2 cellular contexts compared by ENCODE assay signal in genomic region chr5:135978212-135978631, GRCh38.
TF ChIP-seq lines count a peak whose summit lies in the region.

No MANE protein-coding gene starts in this region.

TF ChIP-seq in HCT116, 20 proteins besides CTCF, POLR2A, EP300 and RAD21:
- TF ChIP-seq CBX3 (IDR thresholded peaks at IDR 0.05; ENCODE audit: low read depth) (no peak), ELF1 (IDR thresholded peaks at IDR 0.05; ENCODE audit: borderline replicate concordance, low read depth) (no peak), YY1 (IDR thresholded peaks at IDR 0.05; ENCODE audit: extremely low read depth, insufficient replicate concordance, low read depth, low read length) (no peak), ATF3 (IDR thresholded peaks at IDR 0.05) (no peak), MAX (IDR thresholded peaks at IDR 0.05) (no peak), EZH2phosphoT487 (IDR thresholded peaks at IDR 0.05; ENCODE audit: borderline replicate concordance) (no peak), TCF7L2 (IDR thresholded peaks at IDR 0.05; ENCODE audit: borderline replicate concordance, extremely low read depth, insufficient read depth, insufficient read length) (no peak), SRF (IDR thresholded peaks at IDR 0.05; ENCODE audit: low read depth) (no peak), EGR1 (IDR thresholded peaks at IDR 0.05; ENCODE audit: low read depth) (no peak), FOSL1 (IDR thresholded peaks at IDR 0.05; ENCODE audit: low read depth) (no peak), EZH2 (IDR thresholded peaks at IDR 0.05) (no peak), SIN3A (IDR thresholded peaks at IDR 0.05; ENCODE audit: low read depth) (no peak), POLR2AphosphoS5 (IDR thresholded peaks at IDR 0.05; ENCODE audit: low read depth, low read length) (no peak)

TF ChIP-seq in H1, 55 proteins besides CTCF, POLR2A, EP300 and RAD21:
- TF ChIP-seq BCL11A (IDR thresholded peaks at IDR 0.05; ENCODE audit: low read depth in 2 of 2, low read length in 2 of 2) (no peak), EGR1 (IDR thresholded peaks at IDR 0.05; ENCODE audit: borderline replicate concordance, low read depth, low read length) (no peak), E2F6 (IDR thresholded peaks at IDR 0.05) (no peak), HDAC6 (IDR thresholded peaks at IDR 0.05; ENCODE audit: low read depth, low read length) (no peak), BRCA1 (IDR thresholded peaks at IDR 0.05; ENCODE audit: low read depth, low read length) (no peak), KDM4A (IDR thresholded peaks at IDR 0.05; ENCODE audit: low read depth, low read length, severe bottlenecking) (no peak), JUND (IDR thresholded peaks at IDR 0.05; ENCODE audit: low read length) (no peak), BACH1 (IDR thresholded peaks at IDR 0.05; ENCODE audit: low read length) (no peak), EZH2 (IDR thresholded peaks at IDR 0.05; ENCODE audit: low read depth, low read length, severe bottlenecking) (no peak), SUZ12 (IDR thresholded peaks at IDR 0.05; ENCODE audit: low read length) (no peak), NRF1 (IDR thresholded peaks at IDR 0.05; ENCODE audit: low read depth, low read length) (no peak), GABPA (IDR thresholded peaks at IDR 0.05; ENCODE audit: borderline replicate concordance, insufficient read depth, low read length) (no peak), CTBP2 (IDR thresholded peaks at IDR 0.05; ENCODE audit: borderline replicate concordance, insufficient read depth, insufficient read length, low read length) (no peak), JUN (IDR thresholded peaks at IDR 0.05; ENCODE audit: low read depth, low read length) (no peak), PHF8 (conservative IDR thresholded peaks at IDR 0.05; ENCODE audit: low read depth, low read length) (no peak), SIX5 (IDR thresholded peaks at IDR 0.05; ENCODE audit: low read depth, low read length) (no peak)
